In the genomic region with DNA sequence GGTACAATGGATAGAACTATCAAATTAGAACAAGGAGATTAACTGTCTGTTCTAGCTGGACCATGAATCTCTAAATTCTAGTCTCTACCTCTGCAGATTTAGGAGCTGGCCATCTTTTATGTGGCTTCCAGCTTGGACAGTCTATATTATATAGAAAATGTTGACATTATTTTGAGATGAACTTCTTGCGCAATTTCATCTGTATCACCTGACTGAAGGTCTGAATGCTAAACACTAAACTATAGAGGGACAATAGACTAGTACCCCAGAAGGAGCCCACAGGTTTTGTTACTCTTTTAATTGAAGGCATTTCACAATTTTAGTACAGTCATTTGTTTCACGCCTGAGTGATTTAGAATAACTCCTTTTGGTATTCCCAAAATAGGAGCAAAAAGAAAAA, we compare ENCODE assay signal across 2 cellular contexts.
TF ChIP-seq lines count a peak whose summit lies in the region.

No MANE protein-coding gene starts in this region.

TF ChIP-seq in HepG2, 621 proteins besides CTCF, POLR2A, EP300 and RAD21:
- TF ChIP-seq, protein P1, sequence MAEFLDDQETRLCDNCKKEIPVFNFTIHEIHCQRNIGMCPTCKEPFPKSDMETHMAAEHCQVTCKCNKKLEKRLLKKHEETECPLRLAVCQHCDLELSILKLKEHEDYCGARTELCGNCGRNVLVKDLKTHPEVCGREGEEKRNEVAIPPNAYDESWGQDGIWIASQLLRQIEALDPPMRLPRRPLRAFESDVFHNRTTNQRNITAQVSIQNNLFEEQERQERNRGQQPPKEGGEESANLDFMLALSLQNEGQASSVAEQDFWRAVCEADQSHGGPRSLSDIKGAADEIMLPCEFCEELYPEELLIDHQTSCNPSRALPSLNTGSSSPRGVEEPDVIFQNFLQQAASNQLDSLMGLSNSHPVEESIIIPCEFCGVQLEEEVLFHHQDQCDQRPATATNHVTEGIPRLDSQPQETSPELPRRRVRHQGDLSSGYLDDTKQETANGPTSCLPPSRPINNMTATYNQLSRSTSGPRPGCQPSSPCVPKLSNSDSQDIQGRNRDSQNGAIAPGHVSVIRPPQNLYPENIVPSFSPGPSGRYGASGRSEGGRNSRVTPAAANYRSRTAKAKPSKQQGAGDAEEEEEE (CRISPR knock-in tag; IDR thresholded peaks at IDR 0.05; ENCODE audit: borderline replicate concordance) = no peak
- TF ChIP-seq, protein P2, sequence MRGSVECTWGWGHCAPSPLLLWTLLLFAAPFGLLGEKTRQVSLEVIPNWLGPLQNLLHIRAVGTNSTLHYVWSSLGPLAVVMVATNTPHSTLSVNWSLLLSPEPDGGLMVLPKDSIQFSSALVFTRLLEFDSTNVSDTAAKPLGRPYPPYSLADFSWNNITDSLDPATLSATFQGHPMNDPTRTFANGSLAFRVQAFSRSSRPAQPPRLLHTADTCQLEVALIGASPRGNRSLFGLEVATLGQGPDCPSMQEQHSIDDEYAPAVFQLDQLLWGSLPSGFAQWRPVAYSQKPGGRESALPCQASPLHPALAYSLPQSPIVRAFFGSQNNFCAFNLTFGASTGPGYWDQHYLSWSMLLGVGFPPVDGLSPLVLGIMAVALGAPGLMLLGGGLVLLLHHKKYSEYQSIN (CRISPR knock-in tag; IDR thresholded peaks at IDR 0.05; ENCODE audit: borderline replicate concordance) = no peak
- no peak for TF ChIP-seq RFX5 (IDR thresholded peaks at IDR 0.05; ENCODE audit: low read depth, low read length)
- peak; percentile 78; the same call in 1 of the 2 replicates for TF ChIP-seq CEBPB (IDR thresholded peaks at IDR 0.05; ENCODE audit: borderline replicate concordance, low read depth, low read length)
TF ChIP-seq in HepG2: peak in this region for 1.

TF ChIP-seq in Ishikawa, 13 proteins besides CTCF, POLR2A, EP300 and RAD21:
- TF ChIP-seq, protein P3, sequence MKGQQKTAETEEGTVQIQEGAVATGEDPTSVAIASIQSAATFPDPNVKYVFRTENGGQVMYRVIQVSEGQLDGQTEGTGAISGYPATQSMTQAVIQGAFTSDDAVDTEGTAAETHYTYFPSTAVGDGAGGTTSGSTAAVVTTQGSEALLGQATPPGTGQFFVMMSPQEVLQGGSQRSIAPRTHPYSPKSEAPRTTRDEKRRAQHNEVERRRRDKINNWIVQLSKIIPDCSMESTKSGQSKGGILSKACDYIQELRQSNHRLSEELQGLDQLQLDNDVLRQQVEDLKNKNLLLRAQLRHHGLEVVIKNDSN (IDR thresholded peaks at IDR 0.05) = no peak
- no peak for TF ChIP-seq ZBTB7A (IDR thresholded peaks at IDR 0.05; ENCODE audit: low read depth)
- TF ChIP-seq CEBPB (IDR thresholded peaks at IDR 0.05) = peak; percentile 18; the same call in 1 of the 2 replicates
